In the genomic region with DNA sequence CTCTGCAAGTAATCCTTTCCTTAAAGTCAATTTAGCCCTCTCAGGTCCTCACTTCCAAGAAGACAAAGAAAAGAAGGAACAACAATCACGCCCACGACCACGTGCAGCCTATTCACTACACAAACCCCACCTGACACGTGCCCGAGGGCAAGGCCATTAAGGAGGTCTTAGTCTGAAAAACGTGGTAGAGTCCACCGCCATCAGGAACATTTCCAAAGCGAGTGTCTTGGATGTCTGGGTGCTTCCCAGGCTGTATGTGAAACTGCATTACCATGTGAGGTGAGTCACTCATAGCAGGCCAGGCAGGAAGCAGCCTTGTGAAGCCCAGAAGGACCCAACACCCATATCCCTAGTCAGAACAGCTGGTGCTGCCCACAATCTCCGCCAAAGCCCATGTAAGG, we compare ENCODE assay signal across 11 cellular contexts. TPM values are rescaled to one million over a fixed set of nuclear protein-coding genes. Genes with fewer than 3 reads are reported as not detected.
DNase-seq lines count a peak whose midpoint lies in the region; ATAC-seq, FAIRE-seq and TF ChIP-seq lines count a peak whose summit lies in the region.
"Had no signal": no experiment of that assay in that cellular context is flagged by ENCODE, and none has a peak within 500 bp of the region (broad histone marks: within the 10 kb centered on the region; RNA-seq: fewer than 3 reads in every experiment).

No MANE protein-coding gene starts in this region.

- no peaks in the 10 kb centered on the region for H3K79me1 ChIP-seq in mesendoderm (ENCODE audit: low read length)

- no peak overlapping the region for H3K23ac ChIP-seq in mesendoderm (ENCODE audit: low read length)

- H3K27me3 ChIP-seq in GM12878 (replicated peaks in 1 of 2; ENCODE audit: control insufficient read depth in 2 of 2, insufficient read depth in 2 of 2, low read length in 1 of 2) (peaks cover 5 to 7% of the 10 kb centered on the region in 2 experiments; a peak in 3 of 4 replicates), mesendoderm (ENCODE audit: insufficient read depth, low read length, poor library complexity) (no peaks in the 10 kb centered on the region), H7 (ENCODE audit: control insufficient read depth, insufficient read depth, low read length) (no peaks in the 10 kb centered on the region; the same call in 1 of the 2 replicates)
- H3K27me3 ChIP-seq: colonic mucosa had no signal

- no TSS peak for BruUV-seq in GM12878 (replicated peaks; lab: Mats Ljungman, UMichigan)

- DNase-seq in AG10803 (ENCODE audit: low read depth) (peak; percentile 69), HPDE6-E6E7 (ENCODE audit: extremely low spot score) (peak; percentile 88), GM12878 (ENCODE audit: low read depth, low spot score) (no peak), mesendoderm (peak; percentile 18), NCI-H748 (lab: John Stamatoyannopoulos, UW; ENCODE audit: unreplicated experiment) (no peak), H7 (no peak), NCI-H1092 treated with DMSO at 0.1 percent for 48 hours (lab: John Stamatoyannopoulos, UW) (no peak)
- DNase-seq: colonic mucosa, NCI-H526 treated with DMSO at 0.1 percent for 48 hours had no signal

- no peak overlapping the region for H4K8ac ChIP-seq in mesendoderm (ENCODE audit: low read depth, low read length)

- TF ChIP-seq POLR2A in GM12878 (IDR thresholded peaks at IDR 0.05; ENCODE audit: low read depth, low read length): no peak

- in situ Hi-C loops in GM12878 (cut with MboI): no loop called here

- no peak overlapping the region for H2BK120ac ChIP-seq in mesendoderm (ENCODE audit: low read depth, low read length)

- intact Hi-C loops in GM12878 (cut with micrococcal nuclease; ENCODE audit: unreplicated experiment): no loop called here

- RAD21 ChIA-PET in GM12878 (lab: Charles Lee; ENCODE audit: unreplicated experiment): no interaction called here

- TF ChIP-seq CTCF in AG10803 (conservative IDR thresholded peaks at IDR 0.05; ENCODE audit: low read length) (no peak), GM12878 (IDR thresholded peaks at IDR 0.05 in 2 of 3, conservative IDR thresholded peaks at IDR 0.05 in 1 of 3; ENCODE audit: control insufficient read depth in 2 of 3, extremely low read depth in 1 of 3, insufficient read depth in 1 of 3, low read depth in 3 of 3, low read length in 3 of 3) (no peak)

- H2AK5ac ChIP-seq in mesendoderm (ENCODE audit: low read length): no peak overlapping the region

- no peak for TF ChIP-seq RAD21 in GM12878 (IDR thresholded peaks at IDR 0.05; ENCODE audit: insufficient read depth, low read depth, low read length)

- no peaks in the 10 kb centered on the region for H3K9me3 ChIP-seq in GM12878 (replicated peaks; ENCODE audit: control insufficient read depth, insufficient read depth, low read length)
- H3K9me3 ChIP-seq: colonic mucosa had no signal

- H3K27ac ChIP-seq in GM12878 (ENCODE audit: control insufficient read depth, insufficient read depth) (no peak overlapping the region), mesendoderm (ENCODE audit: low read depth, low read length) (no peak overlapping the region)
- H3K27ac ChIP-seq: colonic mucosa had no signal

- CTCF ChIA-PET in GM12878 (lab: Yijun Ruan, JAX): interaction anchor here (1.5 kb wide), 1 partner anchor 33 kb away, joined by 3 read pairs; no protein-coding TSS in a partner anchor

- WGBS in GM12878 (ENCODE audit: insufficient coverage, insufficient replicate concordance, low lambda C conversion rate, missing lambda C conversion rate): 8% methylated on average over 9 of the region's 9 CpGs
- no CpG with 5 or more reads among the region's 9 CpGs for WGBS in mesendoderm (ENCODE audit: extremely low coverage, insufficient coverage, low lambda C conversion rate)

- no peak for TF ChIP-seq EP300 in GM12878 (IDR thresholded peaks at IDR 0.05; ENCODE audit: borderline replicate concordance in 1 of 2, control insufficient read depth in 1 of 2, low read depth in 2 of 2, low read length in 2 of 2)

- H2BK15ac ChIP-seq in mesendoderm (replicated peaks; ENCODE audit: low read depth): no peak overlapping the region

- FAIRE-seq in GM12878 (lab: Jason Lieb, UNC): no peak

- H3K4me2 ChIP-seq in GM12878 (ENCODE audit: control insufficient read depth, insufficient read depth): no peak overlapping the region
- no peak overlapping the region for H3K4me2 ChIP-seq in mesendoderm (ENCODE audit: low read length)

- H3K4me1 ChIP-seq in GM12878 (ENCODE audit: control insufficient read depth, insufficient read depth, low read length): no peaks in the 10 kb centered on the region
- no peaks in the 10 kb centered on the region for H3K4me1 ChIP-seq in mesendoderm (ENCODE audit: control insufficient read depth, low read depth, low read length)
- H3K4me1 ChIP-seq: colonic mucosa had no signal

- H2BK5ac ChIP-seq in mesendoderm (ENCODE audit: low read length): no peak overlapping the region

- no peak overlapping the region for H4K5ac ChIP-seq in mesendoderm (ENCODE audit: low read length)

- H3K18ac ChIP-seq in mesendoderm (ENCODE audit: low read length): no peak overlapping the region

- no peak overlapping the region for H2AFZ ChIP-seq in GM12878 (ENCODE audit: control insufficient read depth, low read depth, low read length)

- H3K4ac ChIP-seq in mesendoderm (ENCODE audit: low read depth, low read length): no peak overlapping the region

- no peak overlapping the region for H3K9ac ChIP-seq in GM12878 (ENCODE audit: control insufficient read depth, insufficient read depth, low read length)
- no peak overlapping the region for H3K9ac ChIP-seq in mesendoderm (ENCODE audit: low read length)

- no peaks in the 10 kb centered on the region for H4K20me1 ChIP-seq in GM12878 (ENCODE audit: control insufficient read depth, insufficient read depth)

- POLR2A ChIA-PET in GM12878 (lab: Charles Lee): no interaction called here

- SMC1A ChIA-PET in GM12878 (lab: Charles Lee; ENCODE audit: uncharacterized antibody, unreplicated experiment): no interaction called here

- no peak overlapping the region for H3K56ac ChIP-seq in mesendoderm (ENCODE audit: low read length)

- ATAC-seq in GM12878: peak; percentile 27; the same call in 1 of the 3 replicates
- no peak for ATAC-seq in GM21786 (IDR thresholded peaks at IDR 0.05; ENCODE audit: unreplicated experiment)

- no peak overlapping the region for H3K4me3 ChIP-seq in AG10803 (ENCODE audit: low read length)
- H3K4me3 ChIP-seq in GM12878: no peak overlapping the region
- H3K4me3 ChIP-seq in mesendoderm (ENCODE audit: low read length): no peak overlapping the region
- no peak overlapping the region for H3K4me3 ChIP-seq in H7 (ENCODE audit: insufficient read depth, low read depth, low read length)
- H3K4me3 ChIP-seq: colonic mucosa had no signal

- H3K79me2 ChIP-seq in GM12878 (ENCODE audit: control insufficient read depth, insufficient read depth, low read length) (no peaks in the 10 kb centered on the region), mesendoderm (ENCODE audit: control insufficient read depth, insufficient read depth, low read length) (no peaks in the 10 kb centered on the region)

- H3K36me3 ChIP-seq in GM12878 (ENCODE audit: control insufficient read depth in 2 of 2, insufficient read depth in 2 of 2, low read length in 1 of 2) (no peaks in the 10 kb centered on the region), mesendoderm (ENCODE audit: control insufficient read depth, insufficient read depth, low read length) (no peaks in the 10 kb centered on the region), H7 (replicated peaks; ENCODE audit: control insufficient read depth, insufficient read depth, low read length) (no peaks in the 10 kb centered on the region)
- H3K36me3 ChIP-seq: colonic mucosa had no signal

RNA-seq across cellular contexts. Expression of a gene that starts 3.2 kb away (rescaled TPM):
- total RNA-seq in GM12878 (2013; cell fraction: nucleolus; rRNA removed): not detected in 2 replicates
- total RNA-seq in GM12878 (2014; rRNA removed) (not detected in 2 replicates), GM12878 (2014; rRNA removed; fragmentation: Illumina TruSeq; extraction: Trizol) (not detected in 2 replicates), GM12878 (2021) (not detected in 2 replicates)
- polyA plus RNA-seq in GM12878 (2011; ENCODE audit: low read depth): not detected
- polyA plus RNA-seq in GM12878 (2011; rRNA removed) (0.06 and 0.07 TPM in 2 replicates), GM12878 (2014; fragmentation: Illumina TruSeq; extraction: Trizol) (0.03 TPM in 1 of 2 replicates, not detected in the other), GM12878 (2014; fragmentation: Nextera tagmentation; extraction: Ambion mirVana) (not detected), GM12878 (2014; rRNA removed) (0.09 TPM in 1 of 2 replicates, not detected in the other), GM12878 (2016; fragmentation: Nextera tagmentation; extraction: Ambion mirVana) (not detected)
- polyA plus RNA-seq in GM12878 (2011; cell fraction: cytosol; rRNA removed): 0.04 and 0.12 TPM in 2 replicates
- 0.70 and 0.97 TPM in 2 replicates for polyA plus RNA-seq in GM12878 (2011; cell fraction: nucleus; rRNA removed)
- polyA plus RNA-seq in GM12878 (2012): not detected in 2 replicates
- 0.10 TPM in 1 of 2 replicates, not detected in the other for polyA minus RNA-seq in GM12878 (2011; rRNA and poly(A)+ RNA removed)
- polyA minus RNA-seq in GM12878 (2011; cell fraction: cytosol; rRNA and poly(A)+ RNA removed): not detected in 2 replicates
- not detected in 2 replicates for polyA minus RNA-seq in GM12878 (2011; cell fraction: nucleus; rRNA and poly(A)+ RNA removed)
- not detected for polyA plus RNA-seq in mesendoderm (2013, experiment 1 of 2)
- not detected for polyA plus RNA-seq in mesendoderm (2013, experiment 2 of 2)
- not detected in 2 replicates for total RNA-seq in H7 (2014; rRNA removed; shearing (Covaris generic))
- total RNA-seq: colonic mucosa had no signal

RNA-seq across cellular contexts. Expression of a gene that starts 11.5 kb away (rescaled TPM):
- not detected in 2 replicates for total RNA-seq in GM12878 (2013; cell fraction: nucleolus; rRNA removed)
- total RNA-seq in GM12878 (2014; rRNA removed) (not detected in 2 replicates), GM12878 (2014; rRNA removed; fragmentation: Illumina TruSeq; extraction: Trizol) (not detected in 2 replicates), GM12878 (2021) (not detected in 2 replicates)
- not detected for polyA plus RNA-seq in GM12878 (2011; ENCODE audit: low read depth)
- polyA plus RNA-seq in GM12878 (2011; rRNA removed) (0.07 and 0.16 TPM in 2 replicates), GM12878 (2014; fragmentation: Illumina TruSeq; extraction: Trizol) (not detected in 2 replicates), GM12878 (2014; fragmentation: Nextera tagmentation; extraction: Ambion mirVana) (not detected), GM12878 (2014; rRNA removed) (0.51 TPM in 1 of 2 replicates, not detected in the other), GM12878 (2016; fragmentation: Nextera tagmentation; extraction: Ambion mirVana) (not detected)
- 0.03 and 0.22 TPM in 2 replicates for polyA plus RNA-seq in GM12878 (2011; cell fraction: cytosol; rRNA removed)
- 0.07 TPM in 1 of 2 replicates, not detected in the other for polyA plus RNA-seq in GM12878 (2011; cell fraction: nucleus; rRNA removed)
- polyA plus RNA-seq in GM12878 (2012): not detected in 2 replicates
- polyA minus RNA-seq in GM12878 (2011; rRNA and poly(A)+ RNA removed): 0.52 TPM in 1 of 2 replicates, not detected in the other
- polyA minus RNA-seq in GM12878 (2011; cell fraction: cytosol; rRNA and poly(A)+ RNA removed): not detected in 2 replicates
- polyA minus RNA-seq in GM12878 (2011; cell fraction: nucleus; rRNA and poly(A)+ RNA removed): not detected in 2 replicates
- not detected for polyA plus RNA-seq in mesendoderm (2013, experiment 1 of 2)
- not detected for polyA plus RNA-seq in mesendoderm (2013, experiment 2 of 2)
- not detected in 2 replicates for total RNA-seq in H7 (2014; rRNA removed; shearing (Covaris generic))
- total RNA-seq: colonic mucosa had no signal

RNA-seq across cellular contexts. Expression of a gene that starts 23.4 kb away (rescaled TPM):
- total RNA-seq in GM12878 (2013; cell fraction: nucleolus; rRNA removed): not detected in 2 replicates
- total RNA-seq in GM12878 (2014; rRNA removed) (not detected in 2 replicates), GM12878 (2014; rRNA removed; fragmentation: Illumina TruSeq; extraction: Trizol) (not detected in 2 replicates), GM12878 (2021) (not detected in 2 replicates)
- not detected for polyA plus RNA-seq in GM12878 (2011; ENCODE audit: low read depth)
- polyA plus RNA-seq in GM12878 (2011; rRNA removed) (not detected in 2 replicates), GM12878 (2014; fragmentation: Illumina TruSeq; extraction: Trizol) (not detected in 2 replicates), GM12878 (2014; fragmentation: Nextera tagmentation; extraction: Ambion mirVana) (not detected), GM12878 (2014; rRNA removed) (not detected in 2 replicates), GM12878 (2016; fragmentation: Nextera tagmentation; extraction: Ambion mirVana) (not detected)
- polyA plus RNA-seq in GM12878 (2011; cell fraction: cytosol; rRNA removed): not detected in 2 replicates
- not detected in 2 replicates for polyA plus RNA-seq in GM12878 (2011; cell fraction: nucleus; rRNA removed)
- polyA plus RNA-seq in GM12878 (2012): not detected in 2 replicates
- polyA minus RNA-seq in GM12878 (2011; rRNA and poly(A)+ RNA removed): not detected in 2 replicates
- not detected in 2 replicates for polyA minus RNA-seq in GM12878 (2011; cell fraction: cytosol; rRNA and poly(A)+ RNA removed)
- not detected in 2 replicates for polyA minus RNA-seq in GM12878 (2011; cell fraction: nucleus; rRNA and poly(A)+ RNA removed)
- polyA plus RNA-seq in mesendoderm (2013, experiment 1 of 2): not detected
- not detected for polyA plus RNA-seq in mesendoderm (2013, experiment 2 of 2)
- not detected in 2 replicates for total RNA-seq in H7 (2014; rRNA removed; shearing (Covaris generic))
- total RNA-seq: colonic mucosa had no signal

RNA-seq across cellular contexts. Expression of a gene that starts 41.4 kb away (rescaled TPM):
- total RNA-seq in GM12878 (2013; cell fraction: nucleolus; rRNA removed): not detected in 2 replicates
- total RNA-seq in GM12878 (2014; rRNA removed): not detected in 2 replicates
- not detected in 2 replicates for total RNA-seq in GM12878 (2014; rRNA removed; fragmentation: Illumina TruSeq; extraction: Trizol)
- not detected in 2 replicates for total RNA-seq in GM12878 (2021)
- not detected for polyA plus RNA-seq in GM12878 (2011; ENCODE audit: low read depth)
- not detected in 2 replicates for polyA plus RNA-seq in GM12878 (2011; rRNA removed)
- not detected in 2 replicates for polyA plus RNA-seq in GM12878 (2011; cell fraction: cytosol; rRNA removed)
- polyA plus RNA-seq in GM12878 (2011; cell fraction: nucleus; rRNA removed): not detected in 2 replicates
- polyA plus RNA-seq in GM12878 (2012): not detected in 2 replicates
- polyA plus RNA-seq in GM12878 (2014; fragmentation: Illumina TruSeq; extraction: Trizol): not detected in 2 replicates
- not detected for polyA plus RNA-seq in GM12878 (2014; fragmentation: Nextera tagmentation; extraction: Ambion mirVana)
- polyA plus RNA-seq in GM12878 (2014; rRNA removed): not detected in 2 replicates
- not detected for polyA plus RNA-seq in GM12878 (2016; fragmentation: Nextera tagmentation; extraction: Ambion mirVana)
- not detected in 2 replicates for polyA minus RNA-seq in GM12878 (2011; rRNA and poly(A)+ RNA removed)
- polyA minus RNA-seq in GM12878 (2011; cell fraction: cytosol; rRNA and poly(A)+ RNA removed): not detected in 2 replicates
- polyA minus RNA-seq in GM12878 (2011; cell fraction: nucleus; rRNA and poly(A)+ RNA removed): not detected in 2 replicates
- polyA plus RNA-seq in mesendoderm (2013, experiment 1 of 2): not detected
- not detected for polyA plus RNA-seq in mesendoderm (2013, experiment 2 of 2)
- not detected in 2 replicates for total RNA-seq in H7 (2014; rRNA removed; shearing (Covaris generic))
- total RNA-seq: colonic mucosa, lower leg skin had no signal

Comparison
In these comparisons a context has a peak if more than half of its experiments do, and no peak if none do; other contexts are left out.
1. DNase-seq: peak in AG10803 (single experiment), HPDE6-E6E7 (single experiment) and mesendoderm (single experiment); none in GM12878 (single experiment), NCI-H748 (single experiment), H7 (single experiment) and NCI-H1092 treated with DMSO at 0.1 percent for 48 hours (single experiment).